ENCODE assay signal across 25 cellular contexts in the genomic region with DNA sequence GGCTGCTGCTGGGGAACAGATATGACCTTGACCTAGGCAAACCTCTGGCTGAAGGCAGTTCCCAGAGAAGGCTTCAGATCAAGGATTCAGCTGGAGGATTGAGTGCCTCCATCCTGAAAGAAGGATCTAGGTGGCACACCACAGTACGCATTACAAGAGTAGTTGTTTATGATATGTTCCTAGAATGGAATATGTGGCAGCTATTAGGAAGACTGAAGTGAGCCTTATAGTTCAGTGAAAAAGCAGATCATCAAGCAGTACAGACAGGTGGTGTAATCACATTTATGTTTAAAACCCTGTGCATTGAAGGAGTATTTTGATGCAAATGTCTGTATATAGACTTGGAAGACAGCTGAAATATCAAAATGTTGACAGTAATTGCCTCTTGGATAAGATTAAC.
"Had no signal": no experiment of that assay in that cellular context is flagged by ENCODE, and none has a peak within 500 bp of the region (broad histone marks: within the 10 kb centered on the region; RNA-seq: fewer than 3 reads in every experiment).

No MANE protein-coding gene starts in this region.

- H3K4me1 ChIP-seq: stomach, suprapubic skin, testis, thyroid gland, tibial nerve, transverse colon, upper lobe of left lung, upper lobe of right lung, uterus, vagina had no signal

- DNase-seq: stimulated activated CD4-positive, alpha-beta T cell treated with anti-CD3 and anti-CD28 coated beads, Interleukin-2, amount 100 ng/mL, for 48 hours; stimulated activated CD4-positive, alpha-beta T cell treated with anti-CD3 and anti-CD28 coated beads, Interleukin-4, amount 100 ng/mL, for 1 hour; stimulated activated CD4-positive, alpha-beta T cell treated with anti-CD3 and anti-CD28 coated beads, Interleukin-4, amount 100 ng/mL, for 24 hours; stimulated activated CD4-positive, alpha-beta T cell treated with anti-CD3 and anti-CD28 coated beads, Interleukin-4, amount 100 ng/mL, for 4 hours; stimulated activated CD8-positive, alpha-beta memory T cell treated with anti-CD3 and anti-CD28 coated beads, Interleukin-4, amount 100 ng/mL, for 48 hours; stimulated activated naive B cell treated with anti-CD40 and anti-IgM and Interleukin-4, amounts not matched to agents 10 μg/mL and 1 μg/mL and 100 μg/mL, for 72 hours; stimulated activated naive CD4-positive, alpha-beta T cell; stimulated activated naive CD4-positive, alpha-beta T cell treated with Interleukin-2 at 50 U/mL for 16 hours; stimulated activated naive CD8-positive, alpha-beta T cell treated with anti-CD3 and anti-CD28 coated beads, Interleukin-15, amount 100 ng/mL, for 72 hours; stimulated activated naive CD8-positive, alpha-beta T cell treated with anti-CD3 and anti-CD28 coated beads, Interleukin-15, Interleukin-2, amounts not matched to agents 100 U/mL and 50 U/mL, for 24 hours; stomach; substantia nigra; testis; thyroid gland; tibial artery; transverse colon; trophoblast cell; upper lobe of left lung; upper lobe of right lung; uterus had no signal

- H3K4me3 ChIP-seq: stomach, suprapubic skin, testis, thoracic aorta, thyroid gland, tibial artery, tibial nerve, transverse colon, upper lobe of left lung, upper lobe of right lung, uterus, vagina had no signal

- H3K36me3 ChIP-seq: suprapubic skin, thoracic aorta, thyroid gland, transverse colon, upper lobe of left lung, upper lobe of right lung, uterus, vagina had no signal

- H3K27ac ChIP-seq: stomach, suprapubic skin, testis, thoracic aorta, thyroid gland, tibial artery, tibial nerve, transverse colon, upper lobe of left lung, upper lobe of right lung, uterus, vagina had no signal

- H3K27me3 ChIP-seq: stomach, suprapubic skin, testis, thyroid gland, tibial artery, tibial nerve, transverse colon, upper lobe of left lung, upper lobe of right lung, uterus, vagina had no signal

- ATAC-seq: stimulated activated effector memory CD8-positive, alpha-beta T cell treated with anti-CD3 and anti-CD28 coated beads, Interleukin-12 subunit alpha, Interleukin-12 subunit beta, amount 100 ng/mL, for 72 hours; stimulated activated naive B cell treated with anti-CD40 and anti-IgM and Interleukin-4, amounts not matched to agents 10 μg/mL and 1 μg/mL and 100 μg/mL, for 72 hours; stimulated activated naive CD8-positive, alpha-beta T cell treated with anti-CD3 and anti-CD28 coated beads, Interleukin-15, amount 100 ng/mL, for 72 hours; stimulated activated naive CD8-positive, alpha-beta T cell treated with anti-CD3 and anti-CD28 coated beads, Interleukin-15, Interleukin-2, amounts not matched to agents 100 U/mL and 50 U/mL, for 24 hours; upper lobe of right lung had no signal

- H3K9me3 ChIP-seq: stomach, suprapubic skin, testis, thoracic aorta, thyroid gland, tibial artery, tibial nerve, transverse colon, upper lobe of left lung, upper lobe of right lung, uterus, vagina had no signal
